Comparison of ENCODE assay signal across 8 cellular contexts in genomic region chr4:56908206-56909082, GRCh38. TPM values are rescaled to one million over a fixed set of nuclear protein-coding genes. Genes with fewer than 3 reads are reported as not detected.
DNase-seq lines count a peak whose midpoint lies in the region; ATAC-seq and TF ChIP-seq lines count a peak whose summit lies in the region.

No MANE protein-coding gene starts in this region.

- H3K27ac ChIP-seq in SK-N-SH (ENCODE audit: low read depth in 2 of 2, low read length in 1 of 2), result peak overlapping the region; percentile 82 to 83

- peaks cover 40% of the 10 kb centered on the region for H4K20me1 ChIP-seq in SK-N-SH (ENCODE audit: insufficient read depth)

- TF ChIP-seq CTCF in SK-N-SH (IDR thresholded peaks at IDR 0.05) (no peak), progenitor cell of endocrine pancreas (IDR thresholded peaks at IDR 0.05; ENCODE audit: unreplicated experiment) (no peak)

- POLR2A ChIA-PET in SK-N-SH (lab: Yijun Ruan, JAX), result interaction anchor here (1.0 to 1.7 kb wide), 3 partner anchors 69 to 70 kb away, joined by 3 to 5 read pairs (median 3); partner anchors contain the start of genes NOA1 and POLR2B

- no peaks in the 10 kb centered on the region for H3K9me2 ChIP-seq in SK-N-SH

- peak overlapping the region; percentile 100 for H3K27ac Mint-ChIP-seq in progenitor cell of endocrine pancreas

- no peaks in the 10 kb centered on the region for H3K9me3 ChIP-seq in SK-N-SH

- peaks cover 10% of the 10 kb centered on the region for H3K36me3 Mint-ChIP-seq in progenitor cell of endocrine pancreas (ENCODE audit: insufficient read depth)

- intact Hi-C loops in cardiac septum (cut with DNase I), result loop anchor here (1.0 to 5.0 kb wide), 3 partner anchors 49 to 202 kb away; partner anchors contain the start of genes IGFBP7 and NOA1

- H3K4me2 ChIP-seq in SK-N-SH, result peak overlapping the region; percentile 77

- CTCF ChIA-PET in SK-N-SH (lab: Yijun Ruan, JAX), result interaction anchor here (0.8 to 1.5 kb wide), 4 partner anchors 30 to 69 kb away, joined by 3 to 4 read pairs (median 4); partner anchors contain the start of gene NOA1

- H3K27me3 ChIP-seq in SK-N-SH (ENCODE audit: insufficient read depth), result no peaks in the 10 kb centered on the region

- peaks cover 4 to 18% of the 10 kb centered on the region in 2 experiments for H3K36me3 ChIP-seq in SK-N-SH (replicated peaks in 1 of 2; ENCODE audit: control insufficient read depth in 1 of 2, insufficient read depth in 2 of 2, low read length in 1 of 2)

- DNase-seq in AG20443 (ENCODE audit: low spot score), result peak; percentile 93
- DNase-seq in GM19240 (ENCODE audit: insufficient read length, low spot score), result peak; percentile 57
- peak; percentile 86 for DNase-seq in SK-N-SH
- peak; percentile 24 for DNase-seq in activated naive CD8-positive, alpha-beta T cell treated with anti-CD3 and anti-CD28 coated beads, Interleukin-2, amount 50 U/mL, for 16 hours (ENCODE audit: low read depth, low spot score)
- DNase-seq in cardiac septum (ENCODE audit: low spot score), result peak; percentile 82
- DNase-seq in progenitor cell of endocrine pancreas (ENCODE audit: low spot score, unreplicated experiment), result peak; percentile 68
- peak; percentile 61 for DNase-seq in ureter (ENCODE audit: low spot score)

- peaks cover 21% of the 10 kb centered on the region for H3K27me3 Mint-ChIP-seq in progenitor cell of endocrine pancreas

- H3K4me3 ChIP-seq in SK-N-SH (ENCODE audit: low read depth in 2 of 2, low read length in 1 of 2), result peak overlapping the region; percentile 88 to 90

- no peak overlapping the region for H2AFZ ChIP-seq in SK-N-SH (ENCODE audit: low read depth)

- peaks cover 0 to 11% of the 10 kb centered on the region in 2 experiments; a peak in 2 of 4 replicates for H3K4me1 ChIP-seq in SK-N-SH (ENCODE audit: control insufficient read depth in 1 of 2, insufficient read depth in 2 of 2, low read depth in 1 of 2, low read length in 1 of 2)

- WGBS in SK-N-SH (ENCODE audit: low lambda C conversion rate), result under 1% methylated on average over 25 of the region's 110 CpGs

- ATAC-seq in HG03439 (IDR thresholded peaks at IDR 0.05; ENCODE audit: unreplicated experiment), result peak; percentile 66

- no peaks in the 10 kb centered on the region for H3K9me3 Mint-ChIP-seq in progenitor cell of endocrine pancreas (ENCODE audit: low read depth)

- H3K4me3 Mint-ChIP-seq in progenitor cell of endocrine pancreas (ENCODE audit: low read depth), result peak overlapping the region; percentile 99

- peaks cover 9% of the 10 kb centered on the region for H3F3A ChIP-seq in SK-N-SH (replicated peaks; ENCODE audit: insufficient read depth)

- no peak for TF ChIP-seq RAD21 in SK-N-SH (IDR thresholded peaks at IDR 0.05; ENCODE audit: low read length)

- peak overlapping the region; percentile 87 for H3K9ac ChIP-seq in SK-N-SH

- peaks cover 31% of the 10 kb centered on the region for H3K4me1 Mint-ChIP-seq in progenitor cell of endocrine pancreas (ENCODE audit: low read depth)

- TF ChIP-seq EP300 in SK-N-SH (IDR thresholded peaks at IDR 0.05; ENCODE audit: borderline replicate concordance in 1 of 2, low read depth in 1 of 2, low read length in 1 of 2), result no peak

- H3K79me2 ChIP-seq in SK-N-SH (ENCODE audit: insufficient read depth), result peaks cover 47% of the 10 kb centered on the region

TF ChIP-seq in SK-N-SH, 30 proteins besides CTCF, POLR2A, EP300 and RAD21:
- TF ChIP-seq REST (IDR thresholded peaks at IDR 0.05; ENCODE audit: low read depth, low read length) (peak; percentile 93), SIN3A (IDR thresholded peaks at IDR 0.05; ENCODE audit: borderline replicate concordance, low read depth, low read length) (peak; percentile 81; the same call in 1 of the 2 replicates), GABPA (IDR thresholded peaks at IDR 0.05; ENCODE audit: low read depth) (peak; percentile 32; the same call in 1 of the 2 replicates), NRF1 (IDR thresholded peaks at IDR 0.05; ENCODE audit: low read depth, low read length) (no peak)

RNA-seq across cellular contexts. Expression of gene REST, which starts 0.7 kb away (rescaled TPM):
- 6.0 and 7.9 TPM in 2 replicates for polyA plus RNA-seq in SK-N-SH (2012; rRNA removed)
- polyA plus RNA-seq in SK-N-SH (2012; cell fraction: cytosol; rRNA removed), result 8.6 and 9.5 TPM in 2 replicates
- 3.3 and 7.6 TPM in 2 replicates for polyA plus RNA-seq in SK-N-SH (2012; cell fraction: nucleus; rRNA removed)
- 33.9 TPM for total RNA-seq in cardiac septum
- total RNA-seq in progenitor cell of endocrine pancreas, result 92.0 and 95.7 TPM in 2 replicates
- 45.3 TPM for total RNA-seq in ureter

Comparison
In these comparisons a context has a peak if more than half of its experiments do, and no peak if none do; other contexts are left out.
1. Peak in every context shown above with its lines: DNase-seq, ATAC-seq, H3K4me3 ChIP-seq and H3K27ac ChIP-seq.
2. DNase-seq: peak in every context shown above with its lines; median percentile 93 in AG20443; 86 in SK-N-SH; 82 in cardiac septum; 68 in progenitor cell of endocrine pancreas; 61 in ureter; 57 in GM19240; 24 in activated naive CD8-positive, alpha-beta T cell treated with anti-CD3 and anti-CD28 coated beads, Interleukin-2, amount 50 U/mL, for 16 hours.